Comparison of ENCODE assay signal across 38 cellular contexts in the genomic region with DNA sequence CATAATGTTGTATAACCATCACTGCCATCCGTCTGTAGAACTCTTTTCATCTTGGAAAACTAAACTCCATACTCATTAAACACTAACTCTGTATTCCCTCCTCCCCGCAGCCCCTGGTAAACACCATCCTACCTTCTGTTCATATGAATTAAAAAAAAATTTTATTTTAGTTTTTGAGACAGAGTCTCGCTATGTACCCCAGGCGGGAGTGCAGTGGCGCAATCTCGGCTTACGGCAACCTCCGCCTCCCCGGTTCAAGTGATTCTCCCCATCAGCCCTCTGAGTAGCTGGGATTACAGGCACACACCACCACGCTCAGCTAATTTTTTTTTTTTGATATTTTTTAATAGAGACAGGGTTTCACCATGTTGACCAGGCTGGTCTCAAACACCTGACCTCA. TPM values are rescaled to one million over a fixed set of nuclear protein-coding genes. Genes with fewer than 3 reads are reported as not detected.
"Had no signal": no experiment of that assay in that cellular context is flagged by ENCODE, and none has a peak within 500 bp of the region (broad histone marks: within the 10 kb centered on the region; RNA-seq: fewer than 3 reads in every experiment).

No MANE protein-coding gene starts in this region.

- H3K27me3 ChIP-seq: adrenal gland, ascending aorta, body of pancreas, brain microvascular endothelial cell, breast epithelium, cardiac muscle cell had no signal

- H3K27ac Mint-ChIP-seq: activated naive CD4-positive, alpha-beta T cell treated with anti-CD3 and anti-CD28 coated beads for 36 hours; activated naive CD4-positive, alpha-beta T cell treated with anti-CD3 and anti-CD28 coated beads, Interleukin-2, amount 10 ng/mL, durations not matched to agents 7 days and 5 days; activated naive CD4-positive, alpha-beta T cell treated with anti-CD3 and anti-CD28 coated beads, Interleukin-2, amount 50 U/mL, for 24 hours; activated naive CD8-positive, alpha-beta T cell; activated naive CD8-positive, alpha-beta T cell treated with anti-CD3 and anti-CD28 coated beads for 36 hours; activated naive CD8-positive, alpha-beta T cell treated with anti-CD3 and anti-CD28 coated beads, Interleukin-2, amount 10 ng/mL, durations not matched to agents 7 days and 5 days; activated naive CD8-positive, alpha-beta T cell treated with anti-CD3 and anti-CD28 coated beads, Interleukin-2, amount 50 U/mL, for 24 hours; activated T-cell treated with anti-CD3 and anti-CD28 coated beads, Interleukin-2, amount 50 U/mL, for 24 hours; activated T-cell treated with anti-CD3 and anti-CD28 coated beads, Interleukin-2, amount 50 U/mL, for 72 hours; activated T-helper 1 cell treated with anti-CD3 and anti-CD28 coated beads, Interleukin-12 subunit alpha, Interleukin-12 subunit beta, Interleukin-2, Interleukin-4 antibody, amounts not matched to agents 30 ng/mL and 10 ng/mL and 1 ng/mL, durations not matched to agents 14 hours and 24 hours and 36 hours; activated T-helper 2 cell treated with anti-CD3 and anti-CD28 coated beads, Interferon-gamma antibody, Interleukin-2, Interleukin-4, amounts not matched to agents 10 μg/mL and 5 μg/mL and 100 μg/mL, durations not matched to agents 14 hours and 24 hours and 36 hours; brain had no signal

- H3K4me3 Mint-ChIP-seq: activated naive CD4-positive, alpha-beta T cell treated with anti-CD3 and anti-CD28 coated beads for 36 hours; activated naive CD4-positive, alpha-beta T cell treated with anti-CD3 and anti-CD28 coated beads, Interleukin-2, amount 10 ng/mL, durations not matched to agents 7 days and 5 days; activated naive CD4-positive, alpha-beta T cell treated with anti-CD3 and anti-CD28 coated beads, Interleukin-2, amount 50 U/mL, for 24 hours; activated naive CD8-positive, alpha-beta T cell; activated naive CD8-positive, alpha-beta T cell treated with anti-CD3 and anti-CD28 coated beads for 36 hours; activated naive CD8-positive, alpha-beta T cell treated with anti-CD3 and anti-CD28 coated beads, Interleukin-2, amount 10 ng/mL, durations not matched to agents 7 days and 5 days; activated naive CD8-positive, alpha-beta T cell treated with anti-CD3 and anti-CD28 coated beads, Interleukin-2, amount 50 U/mL, for 24 hours; activated T-cell treated with anti-CD3 and anti-CD28 coated beads, Interleukin-2, amount 50 U/mL, for 24 hours; activated T-cell treated with anti-CD3 and anti-CD28 coated beads, Interleukin-2, amount 50 U/mL, for 4 hours; activated T-cell treated with anti-CD3 and anti-CD28 coated beads, Interleukin-2, amount 50 U/mL, for 72 hours; activated T-helper 1 cell treated with anti-CD3 and anti-CD28 coated beads, Interleukin-12 subunit alpha, Interleukin-12 subunit beta, Interleukin-2, Interleukin-4 antibody, amounts not matched to agents 30 ng/mL and 10 ng/mL and 1 ng/mL, durations not matched to agents 14 hours and 24 hours and 36 hours; brain; central memory CD8-positive, alpha-beta T cell had no signal

- ATAC-seq: activated naive CD4-positive, alpha-beta T cell treated with anti-CD3 and anti-CD28 coated beads, Interleukin-2, amount 50 U/mL, for 72 hours; activated naive CD8-positive, alpha-beta T cell treated with anti-CD3 and anti-CD28 coated beads, Interleukin-2, amount 50 U/mL, for 24 hours; activated T-cell treated with anti-CD3 and anti-CD28 coated beads, Interleukin-2, amount 50 U/mL, for 4 hours; activated T-cell treated with anti-CD3 and anti-CD28 coated beads, Interleukin-2, amount 50 U/mL, for 72 hours; body of pancreas had no signal

- H3K36me3 Mint-ChIP-seq: activated naive CD4-positive, alpha-beta T cell treated with anti-CD3 and anti-CD28 coated beads, Interleukin-2, amount 50 U/mL, for 24 hours; activated naive CD8-positive, alpha-beta T cell; activated naive CD8-positive, alpha-beta T cell treated with anti-CD3 and anti-CD28 coated beads for 36 hours had no signal

- H3K9me3 Mint-ChIP-seq: activated naive CD4-positive, alpha-beta T cell treated with anti-CD3 and anti-CD28 coated beads for 36 hours; activated naive CD4-positive, alpha-beta T cell treated with anti-CD3 and anti-CD28 coated beads, Interleukin-2, amount 10 ng/mL, durations not matched to agents 7 days and 5 days; activated naive CD4-positive, alpha-beta T cell treated with anti-CD3 and anti-CD28 coated beads, Interleukin-2, amount 50 U/mL, for 24 hours; activated naive CD4-positive, alpha-beta T cell treated with anti-CD3 and anti-CD28 coated beads, Interleukin-2, amount 50 U/mL, for 72 hours; activated naive CD8-positive, alpha-beta T cell treated with anti-CD3 and anti-CD28 coated beads for 36 hours; activated naive CD8-positive, alpha-beta T cell treated with anti-CD3 and anti-CD28 coated beads, Interleukin-2, amount 10 ng/mL, durations not matched to agents 7 days and 5 days; activated naive CD8-positive, alpha-beta T cell treated with anti-CD3 and anti-CD28 coated beads, Interleukin-2, amount 50 U/mL, for 24 hours; activated T-cell treated with anti-CD3 and anti-CD28 coated beads, Interleukin-2, amount 50 U/mL, for 24 hours; activated T-cell treated with anti-CD3 and anti-CD28 coated beads, Interleukin-2, amount 50 U/mL, for 4 hours; activated T-cell treated with anti-CD3 and anti-CD28 coated beads, Interleukin-2, amount 50 U/mL, for 72 hours; activated T-helper 1 cell treated with anti-CD3 and anti-CD28 coated beads, Interleukin-12 subunit alpha, Interleukin-12 subunit beta, Interleukin-2, Interleukin-4 antibody, amounts not matched to agents 30 ng/mL and 10 ng/mL and 1 ng/mL, durations not matched to agents 14 hours and 24 hours and 36 hours; activated T-helper 2 cell treated with anti-CD3 and anti-CD28 coated beads, Interferon-gamma antibody, Interleukin-2, Interleukin-4, amounts not matched to agents 10 μg/mL and 5 μg/mL and 100 μg/mL, durations not matched to agents 14 hours and 24 hours and 36 hours; central memory CD8-positive, alpha-beta T cell had no signal

- H3K4me3 ChIP-seq: adrenal gland, ascending aorta, body of pancreas, breast epithelium, cardiac muscle cell had no signal

- H3K9me3 ChIP-seq: adrenal gland, ascending aorta, body of pancreas, breast epithelium had no signal

- H3K27me3 Mint-ChIP-seq: activated naive CD4-positive, alpha-beta T cell treated with anti-CD3 and anti-CD28 coated beads, Interleukin-2, amount 10 ng/mL, durations not matched to agents 7 days and 5 days; activated naive CD4-positive, alpha-beta T cell treated with anti-CD3 and anti-CD28 coated beads, Interleukin-2, amount 50 U/mL, for 24 hours; activated naive CD8-positive, alpha-beta T cell; activated naive CD8-positive, alpha-beta T cell treated with anti-CD3 and anti-CD28 coated beads for 36 hours; activated naive CD8-positive, alpha-beta T cell treated with anti-CD3 and anti-CD28 coated beads, Interleukin-2, amount 10 ng/mL, durations not matched to agents 7 days and 5 days; activated naive CD8-positive, alpha-beta T cell treated with anti-CD3 and anti-CD28 coated beads, Interleukin-2, amount 50 U/mL, for 24 hours; activated T-cell treated with anti-CD3 and anti-CD28 coated beads, Interleukin-2, amount 50 U/mL, for 24 hours; brain; central memory CD8-positive, alpha-beta T cell had no signal

- H3K4me1 ChIP-seq: ascending aorta, body of pancreas, breast epithelium had no signal

- H3K4me1 Mint-ChIP-seq: activated naive CD4-positive, alpha-beta T cell treated with anti-CD3 and anti-CD28 coated beads, Interleukin-2, amount 10 ng/mL, durations not matched to agents 7 days and 5 days; activated naive CD4-positive, alpha-beta T cell treated with anti-CD3 and anti-CD28 coated beads, Interleukin-2, amount 50 U/mL, for 24 hours; activated naive CD8-positive, alpha-beta T cell treated with anti-CD3 and anti-CD28 coated beads for 36 hours; activated naive CD8-positive, alpha-beta T cell treated with anti-CD3 and anti-CD28 coated beads, Interleukin-2, amount 10 ng/mL, durations not matched to agents 7 days and 5 days; activated naive CD8-positive, alpha-beta T cell treated with anti-CD3 and anti-CD28 coated beads, Interleukin-2, amount 50 U/mL, for 24 hours; central memory CD8-positive, alpha-beta T cell had no signal

- H3K27ac ChIP-seq: adrenal gland, ascending aorta, body of pancreas, brain microvascular endothelial cell, breast epithelium, cardiac muscle cell had no signal

- DNase-seq: activated effector memory CD4-positive, alpha-beta T cell treated with anti-CD3 and anti-CD28 coated beads, Interleukin-2, amount 50 U/mL, for 16 hours; activated effector memory CD4-positive, alpha-beta T cell treated with Interleukin-2 at 50 U/mL for 16 hours; activated gamma-delta T cell; activated gamma-delta T cell treated with Interleukin-2 at 50 U/mL for 16 hours; activated naive CD4-positive, alpha-beta T cell; activated naive CD4-positive, alpha-beta T cell treated with anti-CD3 and anti-CD28 coated beads for 36 hours; activated naive CD4-positive, alpha-beta T cell treated with anti-CD3 and anti-CD28 coated beads, Interleukin-2, amount 10 ng/mL, durations not matched to agents 7 days and 5 days; activated naive CD4-positive, alpha-beta T cell treated with anti-CD3 and anti-CD28 coated beads, Interleukin-2, amount 50 U/mL, for 16 hours; activated naive CD4-positive, alpha-beta T cell treated with Interleukin-2 at 50 U/mL for 16 hours; activated naive CD8-positive, alpha-beta T cell treated with anti-CD3 and anti-CD28 coated beads for 36 hours; activated naive CD8-positive, alpha-beta T cell treated with anti-CD3 and anti-CD28 coated beads, Interleukin-2, amount 10 ng/mL, durations not matched to agents 7 days and 5 days; activated naive CD8-positive, alpha-beta T cell treated with anti-CD3 and anti-CD28 coated beads, Interleukin-2, amount 50 U/mL, for 24 hours; activated T-cell treated with anti-CD3 and anti-CD28 coated beads for 4 hours; activated T-cell treated with anti-CD3 and anti-CD28 coated beads, Interleukin-2, amount 50 U/mL, for 1 hour; activated T-cell treated with anti-CD3 and anti-CD28 coated beads, Interleukin-2, amount 50 U/mL, for 24 hours; activated T-cell treated with anti-CD3 and anti-CD28 coated beads, Interleukin-2, amount 50 U/mL, for 4 hours; activated T-cell treated with anti-CD3 and anti-CD28 coated beads, Interleukin-2, amount 50 U/mL, for 48 hours; activated T-cell treated with anti-CD3 and anti-CD28 coated beads, Interleukin-2, amount 50 U/mL, for 72 hours; adrenal gland; amniotic stem cell; amygdala; anterior cingulate cortex; aorta; body of pancreas; brain microvascular endothelial cell; caudate nucleus; central memory CD4-positive, alpha-beta T cell; cerebellar nuclear complex had no signal

- H3K36me3 ChIP-seq: adrenal gland, ascending aorta, brain microvascular endothelial cell, breast epithelium, cardiac muscle cell had no signal

RNA-seq across cellular contexts. Expression of a gene that starts 52.9 kb away (rescaled TPM):
- total RNA-seq: ascending aorta, body of pancreas had no signal
